ENCODE assay signal across 34 cellular contexts in the genomic region with DNA sequence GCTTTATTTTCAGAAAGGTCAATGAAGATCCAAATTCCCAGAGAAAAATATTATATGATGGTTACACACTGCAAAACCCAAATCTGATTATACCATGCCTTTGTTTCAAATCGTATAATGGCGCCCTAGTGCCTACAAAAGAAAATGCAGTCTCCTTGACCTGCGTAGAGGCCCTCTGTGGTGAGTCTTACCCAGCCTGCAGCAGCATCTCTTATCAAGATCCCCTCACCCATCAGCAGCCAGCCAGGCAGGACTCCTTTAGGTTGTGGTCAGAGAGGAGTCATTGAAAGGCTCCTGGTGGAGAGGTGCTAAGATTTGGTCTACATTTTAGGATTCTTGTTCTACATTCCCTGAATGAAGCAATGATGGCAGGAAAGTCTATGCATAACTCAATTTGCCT. TPM values are rescaled to one million over a fixed set of nuclear protein-coding genes. Genes with fewer than 3 reads are reported as not detected.
"Had no signal": no experiment of that assay in that cellular context is flagged by ENCODE, and none has a peak within 500 bp of the region (broad histone marks: within the 10 kb centered on the region; RNA-seq: fewer than 3 reads in every experiment).

No MANE protein-coding gene starts in this region.

- H3K9me3 ChIP-seq: ascending aorta had no signal

- H3K9me3 Mint-ChIP-seq: activated CD4-positive, alpha-beta T cell treated with anti-CD3 and anti-CD28 coated beads, Interleukin-2, amount 10 ng/mL, durations not matched to agents 24 days and 14 days; activated CD8-positive, alpha-beta T cell treated with anti-CD3 and anti-CD28 coated beads for 36 hours; activated naive CD4-positive, alpha-beta T cell treated with anti-CD3 and anti-CD28 coated beads, Interleukin-2, amount 50 U/mL, for 24 hours; activated naive CD8-positive, alpha-beta T cell treated with anti-CD3 and anti-CD28 coated beads, Interleukin-2, amount 10 ng/mL, durations not matched to agents 7 days and 5 days; activated T-cell treated with anti-CD3 and anti-CD28 coated beads, Interleukin-2, amount 50 U/mL, for 24 hours; activated T-helper 2 cell treated with anti-CD3 and anti-CD28 coated beads, Interferon-gamma antibody, Interleukin-2, Interleukin-4, amounts not matched to agents 10 μg/mL and 5 μg/mL and 100 μg/mL, durations not matched to agents 14 hours and 24 hours and 36 hours; central memory CD8-positive, alpha-beta T cell had no signal

- H3K36me3 ChIP-seq: ascending aorta, cardiac muscle cell, WERI-Rb-1 had no signal

- H3K4me1 Mint-ChIP-seq: activated CD4-positive, alpha-beta T cell treated with anti-CD3 and anti-CD28 coated beads, Interleukin-2, amount 10 ng/mL, durations not matched to agents 24 days and 14 days; activated naive CD4-positive, alpha-beta T cell treated with anti-CD3 and anti-CD28 coated beads, Interleukin-2, amount 50 U/mL, for 24 hours; activated naive CD8-positive, alpha-beta T cell treated with anti-CD3 and anti-CD28 coated beads, Interleukin-2, amount 10 ng/mL, durations not matched to agents 7 days and 5 days; central memory CD8-positive, alpha-beta T cell had no signal

- ATAC-seq: activated CD8-positive, alpha-beta T cell treated with anti-CD3 and anti-CD28 coated beads for 36 hours had no signal

- H3K4me3 ChIP-seq: ascending aorta, cardiac muscle cell had no signal

- DNase-seq: activated CD4-positive, alpha-beta T cell treated with anti-CD3 and anti-CD28 coated beads, Interleukin-2, amount 10 ng/mL, durations not matched to agents 24 days and 14 days; activated CD4-positive, alpha-beta T cell treated with anti-CD3 and anti-CD28 coated beads, Interleukin-2, amount 50 U/mL, for 4 hours; activated CD8-positive, alpha-beta T cell treated with anti-CD3 and anti-CD28 coated beads for 36 hours; activated gamma-delta T cell; activated naive CD4-positive, alpha-beta T cell treated with Interleukin-2 at 50 U/mL for 16 hours; activated naive CD8-positive, alpha-beta T cell treated with anti-CD3 and anti-CD28 coated beads, Interleukin-2, amount 10 ng/mL, durations not matched to agents 7 days and 5 days; activated T-cell treated with anti-CD3 and anti-CD28 coated beads, Interleukin-2, amount 50 U/mL, for 24 hours; amygdala; NCI-H1092 treated with DMSO at 0.1 percent for 48 hours; NCI-H1417; NCI-H146; NCI-H187; NCI-H2029 treated with DMSO at 0.1 percent for 48 hours; NCI-H2107; NCI-H226; NCI-H446 treated with DMSO at 0.1 percent for 48 hours; NCI-H524; NCI-H69; NK-92 treated with Interleukin-12 subunit alpha and Interleukin-12 subunit beta, amount 100 ng/mL, for 24 hours; Right ventricle myocardium superior; SW 1271; T-helper 1 cell; T-helper 2 cell; T-helper 9 cell; WERI-Rb-1 had no signal

- H3K27ac Mint-ChIP-seq: activated CD4-positive, alpha-beta T cell treated with anti-CD3 and anti-CD28 coated beads, Interleukin-2, amount 10 ng/mL, durations not matched to agents 24 days and 14 days; activated CD8-positive, alpha-beta T cell treated with anti-CD3 and anti-CD28 coated beads for 36 hours; activated naive CD4-positive, alpha-beta T cell treated with anti-CD3 and anti-CD28 coated beads, Interleukin-2, amount 50 U/mL, for 24 hours; activated naive CD8-positive, alpha-beta T cell treated with anti-CD3 and anti-CD28 coated beads, Interleukin-2, amount 10 ng/mL, durations not matched to agents 7 days and 5 days; activated T-cell treated with anti-CD3 and anti-CD28 coated beads, Interleukin-2, amount 50 U/mL, for 24 hours; activated T-helper 2 cell treated with anti-CD3 and anti-CD28 coated beads, Interferon-gamma antibody, Interleukin-2, Interleukin-4, amounts not matched to agents 10 μg/mL and 5 μg/mL and 100 μg/mL, durations not matched to agents 14 hours and 24 hours and 36 hours had no signal

- H3K27me3 Mint-ChIP-seq: activated CD4-positive, alpha-beta T cell treated with anti-CD3 and anti-CD28 coated beads, Interleukin-2, amount 10 ng/mL, durations not matched to agents 24 days and 14 days had no signal

- H3K4me3 Mint-ChIP-seq: activated CD4-positive, alpha-beta T cell treated with anti-CD3 and anti-CD28 coated beads, Interleukin-2, amount 10 ng/mL, durations not matched to agents 24 days and 14 days; activated CD8-positive, alpha-beta T cell treated with anti-CD3 and anti-CD28 coated beads for 36 hours; activated naive CD4-positive, alpha-beta T cell treated with anti-CD3 and anti-CD28 coated beads, Interleukin-2, amount 50 U/mL, for 24 hours; activated naive CD8-positive, alpha-beta T cell treated with anti-CD3 and anti-CD28 coated beads, Interleukin-2, amount 10 ng/mL, durations not matched to agents 7 days and 5 days; activated T-cell treated with anti-CD3 and anti-CD28 coated beads, Interleukin-2, amount 50 U/mL, for 24 hours; central memory CD8-positive, alpha-beta T cell had no signal

- H3K9ac ChIP-seq: KMS-11 had no signal

- H3K27me3 ChIP-seq: ascending aorta, cardiac muscle cell had no signal

- H3K27ac ChIP-seq: ascending aorta, cardiac muscle cell, KMS-11, WERI-Rb-1 had no signal

- H3K36me3 Mint-ChIP-seq: activated naive CD4-positive, alpha-beta T cell treated with anti-CD3 and anti-CD28 coated beads, Interleukin-2, amount 50 U/mL, for 24 hours; activated naive CD8-positive, alpha-beta T cell treated with anti-CD3 and anti-CD28 coated beads, Interleukin-2, amount 10 ng/mL, durations not matched to agents 7 days and 5 days had no signal

- H3K4me1 ChIP-seq: ascending aorta had no signal

- H3K4me2 ChIP-seq: KMS-11 had no signal

RNA-seq across cellular contexts. Expression of a gene that starts 23.7 kb away (rescaled TPM):
- total RNA-seq: activated CD4-positive, alpha-beta T cell treated with anti-CD3 and anti-CD28 coated beads, Interleukin-2, amount 10 ng/mL, durations not matched to agents 24 days and 14 days; activated CD8-positive, alpha-beta memory T cell treated with anti-CD3 and anti-CD28 coated beads for 36 hours; activated CD8-positive, alpha-beta T cell treated with anti-CD3 and anti-CD28 coated beads for 36 hours; activated T-helper 2 cell treated with anti-CD3 and anti-CD28 coated beads, Interferon-gamma antibody, Interleukin-2, Interleukin-4, amounts not matched to agents 10 μg/mL and 5 μg/mL and 100 μg/mL, durations not matched to agents 14 hours and 24 hours and 36 hours; ascending aorta; chondrocyte; LHCN-M2 had no signal
